ENCODE assay signal across 1 cellular context in genomic region chr4:119238068-119238722, GRCh38.
TF ChIP-seq lines count a peak whose summit lies in the region.

No MANE protein-coding gene starts in this region.

TF ChIP-seq in GM12878, 131 proteins besides CTCF, POLR2A, EP300 and RAD21 (continued from another document and continues in another):
- no peak for TF ChIP-seq MLLT1 (IDR thresholded peaks at IDR 0.05)
- no peak for TF ChIP-seq MYC (IDR thresholded peaks at IDR 0.05; ENCODE audit: insufficient read depth, insufficient read length, insufficient replicate concordance, low read length, severe bottlenecking)
- TF ChIP-seq ZBTB11 (CRISPR knock-in tag; IDR thresholded peaks at IDR 0.05) = no peak
- no peak for TF ChIP-seq EZH2 (IDR thresholded peaks at IDR 0.05; ENCODE audit: borderline replicate concordance, control insufficient read depth, low read depth, low read length)
- peak; percentile 82 for TF ChIP-seq TCF7 (IDR thresholded peaks at IDR 0.05; ENCODE audit: borderline replicate concordance)
- TF ChIP-seq KLF5 (IDR thresholded peaks at IDR 0.05; ENCODE audit: partially characterized antibody) = no peak
- peak; percentile 82 for TF ChIP-seq CREB1 (IDR thresholded peaks at IDR 0.05; ENCODE audit: low read depth)
- no peak for TF ChIP-seq POLR2AphosphoS2 (IDR thresholded peaks at IDR 0.05; ENCODE audit: low read depth, low read length)
- no peak; the same call in 1 of the 2 replicates for TF ChIP-seq NR2F1 (conservative IDR thresholded peaks at IDR 0.05)
- TF ChIP-seq BCLAF1 (IDR thresholded peaks at IDR 0.05) = no peak
- no peak for TF ChIP-seq IRF3 (IDR thresholded peaks at IDR 0.05)
- no peak for TF ChIP-seq NFXL1 (IDR thresholded peaks at IDR 0.05; ENCODE audit: borderline replicate concordance)
- TF ChIP-seq TCF12 (IDR thresholded peaks at IDR 0.05; ENCODE audit: low read depth, low read length) = no peak
- TF ChIP-seq RB1 (IDR thresholded peaks at IDR 0.05; ENCODE audit: borderline replicate concordance) = no peak
- TF ChIP-seq SP1 (IDR thresholded peaks at IDR 0.05; ENCODE audit: low read depth, low read length) = no peak
- no peak for TF ChIP-seq SIX5 (IDR thresholded peaks at IDR 0.05; ENCODE audit: low read depth, low read length, severe bottlenecking)
- TF ChIP-seq MYB (IDR thresholded peaks at IDR 0.05; ENCODE audit: borderline replicate concordance, low read depth, low read length) = no peak
- peak; percentile 100 for TF ChIP-seq EED (IDR thresholded peaks at IDR 0.05; ENCODE audit: low read depth)
- no peak for TF ChIP-seq BMI1 (IDR thresholded peaks at IDR 0.05; ENCODE audit: borderline replicate concordance)
- TF ChIP-seq JUNB (IDR thresholded peaks at IDR 0.05) = peak; percentile 100
- peak; percentile 72 for TF ChIP-seq BACH1 (IDR thresholded peaks at IDR 0.05; ENCODE audit: borderline replicate concordance)
- no peak for TF ChIP-seq SUZ12 (IDR thresholded peaks at IDR 0.05; ENCODE audit: unreplicated experiment)
- TF ChIP-seq USF2 (IDR thresholded peaks at IDR 0.05; ENCODE audit: borderline replicate concordance, low read depth, low read length) = no peak
- TF ChIP-seq PRDM15 (CRISPR knock-in tag; IDR thresholded peaks at IDR 0.05) = no peak
- TF ChIP-seq CUX1 (IDR thresholded peaks at IDR 0.05; ENCODE audit: insufficient replicate concordance, low read depth, low read length) = no peak
- no peak for TF ChIP-seq MAX (IDR thresholded peaks at IDR 0.05; ENCODE audit: low read depth, low read length)
- TF ChIP-seq ZSCAN29 (IDR thresholded peaks at IDR 0.05) = no peak
- no peak for TF ChIP-seq ZNF217 (IDR thresholded peaks at IDR 0.05)
- TF ChIP-seq PBX3 (IDR thresholded peaks at IDR 0.05; ENCODE audit: insufficient replicate concordance, low read depth, low read length) = no peak
- no peak for TF ChIP-seq E2F4 (IDR thresholded peaks at IDR 0.05; ENCODE audit: low read depth, low read length)
- peak; percentile 93 for TF ChIP-seq BCL11A (IDR thresholded peaks at IDR 0.05; ENCODE audit: low read depth, low read length)
- TF ChIP-seq TARDBP (IDR thresholded peaks at IDR 0.05; ENCODE audit: borderline replicate concordance) = no peak
- no peak for TF ChIP-seq KAT2A (conservative IDR thresholded peaks at IDR 0.05; ENCODE audit: control insufficient read depth, low read depth, low read length)
- TF ChIP-seq CHD1 (IDR thresholded peaks at IDR 0.05; ENCODE audit: low read depth, low read length) = no peak
- peak; percentile 97 for TF ChIP-seq FOXM1 (IDR thresholded peaks at IDR 0.05; ENCODE audit: low read depth, low read length)
- no peak for TF ChIP-seq ZNF24 (IDR thresholded peaks at IDR 0.05)
